ENCODE assay signal across 16 cellular contexts in the genomic region with DNA sequence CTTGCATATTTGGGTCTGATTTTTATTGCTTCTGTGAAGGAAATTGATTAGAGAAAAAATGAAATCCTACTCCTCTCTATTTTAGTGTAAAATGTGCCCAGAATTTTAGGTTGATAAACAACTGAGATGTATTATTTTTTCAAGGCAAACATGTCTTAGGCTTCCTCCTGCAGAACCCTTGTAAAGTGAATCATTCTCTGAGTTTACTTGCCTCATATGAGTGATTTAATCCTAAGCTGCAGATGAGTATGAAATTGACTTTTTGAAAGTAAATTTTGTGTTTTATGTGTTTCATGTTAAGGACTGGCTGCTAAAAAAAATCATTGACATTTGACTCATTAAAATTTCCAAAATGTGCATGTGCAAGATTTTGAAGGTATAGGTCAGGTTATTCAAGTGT.
"Had no signal": no experiment of that assay in that cellular context is flagged by ENCODE, and none has a peak within 500 bp of the region (broad histone marks: within the 10 kb centered on the region; RNA-seq: fewer than 3 reads in every experiment).

No MANE protein-coding gene starts in this region.

- H3K79me2 ChIP-seq: parathyroid adenoma had no signal

- H3K27me3 ChIP-seq: esophagus muscularis mucosa, thyroid gland, uterus had no signal

- ATAC-seq: left ventricle myocardium superior; stimulated activated effector memory CD8-positive, alpha-beta T cell treated with anti-CD3 and anti-CD28 coated beads, Interleukin-12 subunit alpha, Interleukin-12 subunit beta, amount 100 ng/mL, for 72 hours; T-helper 17 cell had no signal

- DNase-seq: activated B cell treated with CpG ODN at 0.5 μM for 24 hours; activated CD4-positive, alpha-beta T cell treated with anti-CD3 and anti-CD28 coated beads, Interleukin-2, amount 10 ng/mL, durations not matched to agents 7 days and 5 days; activated naive CD4-positive, alpha-beta T cell treated with anti-CD3 and anti-CD28 coated beads, Interleukin-2, amount 10 ng/mL, durations not matched to agents 7 days and 5 days; activated T-cell treated with anti-CD3 and anti-CD28 coated beads for 4 hours; amniotic stem cell; endodermal cell; foreskin melanocyte; head of caudate nucleus; left ventricle myocardium superior; T-helper 17 cell; thyroid gland; uterus had no signal

- H3K4me1 ChIP-seq: parathyroid adenoma, uterus had no signal

- H2AFZ ChIP-seq: parathyroid adenoma had no signal

- H3K4me3 ChIP-seq: esophagus muscularis mucosa, skin epidermis, thyroid gland, uterus had no signal

- H3K27ac ChIP-seq: esophagus muscularis mucosa, parathyroid adenoma, thyroid gland, uterus had no signal

- H3K9me3 ChIP-seq: esophagus muscularis mucosa, thyroid gland, uterus had no signal

- H3K36me3 ChIP-seq: esophagus muscularis mucosa, thyroid gland, uterus had no signal
